ENCODE assay signal across 8 cellular contexts in the genomic region with DNA sequence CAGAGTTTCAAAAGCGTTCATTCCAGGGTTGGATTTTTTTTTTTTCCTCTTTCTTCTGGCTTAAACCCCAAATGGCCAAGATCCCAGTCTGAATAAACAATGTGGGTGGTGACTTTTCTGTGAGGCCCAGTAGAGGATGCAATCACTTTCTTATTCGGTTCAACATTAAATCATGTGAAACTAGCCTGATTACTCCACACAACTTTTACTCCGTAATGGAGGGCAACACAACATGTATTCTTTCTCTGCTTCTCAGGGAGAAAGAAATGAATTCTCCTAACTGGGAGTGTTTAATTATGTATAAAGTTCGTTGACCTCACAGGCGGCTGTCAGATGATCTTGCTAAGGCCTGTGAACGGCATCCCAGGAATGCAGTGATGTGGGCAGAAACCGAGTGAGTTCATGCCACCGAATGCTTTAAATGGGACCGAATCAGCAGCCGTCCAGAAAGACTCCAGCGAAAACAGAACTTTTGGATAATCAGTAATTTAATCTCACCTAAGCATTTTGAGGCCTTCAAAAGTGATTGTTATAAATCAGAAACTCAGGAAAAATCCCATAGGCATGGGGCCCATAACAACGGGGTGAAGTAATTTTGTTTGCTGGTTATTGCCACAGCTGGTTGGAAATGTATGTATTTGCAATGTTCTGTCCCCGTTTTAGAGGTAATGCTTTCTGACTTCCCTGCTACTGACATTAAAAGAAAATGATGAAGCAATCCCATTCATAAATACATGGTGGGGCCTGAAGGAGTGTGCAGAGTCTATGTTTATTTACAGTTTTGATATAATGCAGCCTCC.
DNase-seq lines count a peak whose midpoint lies in the region; ATAC-seq and TF ChIP-seq lines count a peak whose summit lies in the region.

No MANE protein-coding gene starts in this region.

- H3K4me2 ChIP-seq in smooth muscle cell: peak overlapping the region; percentile 79

- H3K36me3 ChIP-seq in brain microvascular endothelial cell (replicated peaks) (no peaks in the 10 kb centered on the region), smooth muscle cell (ENCODE audit: low read depth) (no peaks in the 10 kb centered on the region), BE2C (no peaks in the 10 kb centered on the region)
- H3K36me3 ChIP-seq in CD8-positive, alpha-beta T cell (ENCODE audit: insufficient read depth, low read length): peaks cover 6% of the 10 kb centered on the region

- no peaks in the 10 kb centered on the region for H3K27me3 ChIP-seq in brain microvascular endothelial cell (replicated peaks)
- no peaks in the 10 kb centered on the region for H3K27me3 ChIP-seq in smooth muscle cell (ENCODE audit: low read depth)
- no peaks in the 10 kb centered on the region for H3K27me3 ChIP-seq in BE2C
- H3K27me3 ChIP-seq in CD8-positive, alpha-beta T cell (ENCODE audit: insufficient read depth, low read length): no peaks in the 10 kb centered on the region

- ATAC-seq in GM19397 (IDR thresholded peaks at IDR 0.05; ENCODE audit: unreplicated experiment): no peak
- no peak for ATAC-seq in CD8-positive, alpha-beta T cell

- H3K9me3 ChIP-seq in smooth muscle cell (replicated peaks; ENCODE audit: low read depth) (no peaks in the 10 kb centered on the region), BE2C (no peaks in the 10 kb centered on the region)
- no peaks in the 10 kb centered on the region for H3K9me3 ChIP-seq in CD8-positive, alpha-beta T cell (ENCODE audit: low read length)

- intact Hi-C loops in CD8-positive, alpha-beta T cell (cut with DNase I, micrococcal nuclease): loop anchor here in 1 of 2 experiments (2.0 kb wide), 1 partner anchor 13 kb away; no protein-coding TSS in a partner anchor

- peak overlapping the region; percentile 68 for H3K9ac ChIP-seq in smooth muscle cell (ENCODE audit: low read depth)

- H3K4me1 Mint-ChIP-seq in CD8-positive, alpha-beta T cell (ENCODE audit: low read depth): peaks cover 53% of the 10 kb centered on the region

- POLR2A ChIA-PET in GM10248 (lab: Yijun Ruan, JAX): no interaction called here
- POLR2A ChIA-PET in CD8-positive, alpha-beta T cell (lab: Charles Lee): no interaction called here

- H2AFZ ChIP-seq in smooth muscle cell (ENCODE audit: low read depth): peak overlapping the region; percentile 74

- 7% methylated on average over 13 of the region's 13 CpGs for WGBS in smooth muscle cell (ENCODE audit: low lambda C conversion rate)

- H4K20me1 ChIP-seq in smooth muscle cell (ENCODE audit: low read depth): no peaks in the 10 kb centered on the region

- peak overlapping the region; percentile 87 for H3K27ac ChIP-seq in brain microvascular endothelial cell
- peak overlapping the region; percentile 91 for H3K27ac ChIP-seq in smooth muscle cell (ENCODE audit: low read depth)
- no peak overlapping the region for H3K27ac ChIP-seq in CD8-positive, alpha-beta T cell (ENCODE audit: low read depth, low read length)

- H3K4me3 Mint-ChIP-seq in CD8-positive, alpha-beta T cell: no peak overlapping the region

- in situ Hi-C loops in brain microvascular endothelial cell (cut with HindIII; ENCODE audit: low pct_ligation_motif_present, low sequenced_read_pairs): no loop called here

- no peaks in the 10 kb centered on the region for H3K27me3 Mint-ChIP-seq in CD8-positive, alpha-beta T cell (ENCODE audit: low read depth)

- peaks cover 18% of the 10 kb centered on the region for H3K4me1 ChIP-seq in smooth muscle cell (ENCODE audit: low read depth)
- H3K4me1 ChIP-seq in BE2C: no peaks in the 10 kb centered on the region
- peaks cover 22% of the 10 kb centered on the region for H3K4me1 ChIP-seq in CD8-positive, alpha-beta T cell (ENCODE audit: insufficient read depth, low read length)

- DNase-seq in HK-2 (ENCODE audit: unreplicated experiment) (peak; percentile 75), brain microvascular endothelial cell (peak; percentile 88), iPS-NIHi11 (ENCODE audit: low spot score) (peak; percentile 75), smooth muscle cell (lab: John Stamatoyannopoulos, UW; ENCODE audit: unreplicated experiment) (no peak), GM10248 (ENCODE audit: extremely low spot score) (no peak), BE2C (no peak)
- DNase-seq in CD8-positive, alpha-beta T cell: no peak

- H3K27ac Mint-ChIP-seq in CD8-positive, alpha-beta T cell: no peak overlapping the region

- CTCF ChIA-PET in GM10248 (lab: Yijun Ruan, JAX): interaction anchor here (0.6 to 1.8 kb wide), 4 partner anchors 12 to 779 kb away, joined by 3 to 4 read pairs (median 4); no protein-coding TSS in a partner anchor
- CTCF ChIA-PET in CD8-positive, alpha-beta T cell (lab: Charles Lee): interaction anchor here (1.4 kb wide), 1 partner anchor 80 kb away, joined by 5 read pairs; no protein-coding TSS in a partner anchor

- peaks cover 51% of the 10 kb centered on the region for H3K36me3 Mint-ChIP-seq in CD8-positive, alpha-beta T cell

- no peaks in the 10 kb centered on the region for H3K79me2 ChIP-seq in smooth muscle cell (ENCODE audit: low read depth)

- H3K4me3 ChIP-seq in brain microvascular endothelial cell (ENCODE audit: low read depth, low read length): peak overlapping the region; percentile 18
- peak overlapping the region; percentile 30 for H3K4me3 ChIP-seq in smooth muscle cell
- H3K4me3 ChIP-seq in BE2C (ENCODE audit: low read depth, low read length): no peak overlapping the region
- no peak overlapping the region for H3K4me3 ChIP-seq in CD8-positive, alpha-beta T cell (ENCODE audit: low read depth, low read length)

- TF ChIP-seq CTCF in brain microvascular endothelial cell (IDR thresholded peaks at IDR 0.05; ENCODE audit: low read depth, low read length, missing control alignments) (no peak), smooth muscle cell (IDR thresholded peaks at IDR 0.05; ENCODE audit: borderline replicate concordance, insufficient read depth, poor library complexity, severe bottlenecking) (no peak), GM10248 (IDR thresholded peaks at IDR 0.05; ENCODE audit: control extremely low read depth, extremely low read depth, low read depth, missing control alignments) (no peak), BE2C (IDR thresholded peaks at IDR 0.05; ENCODE audit: low read depth, low read length) (no peak)
- TF ChIP-seq CTCF in CD8-positive, alpha-beta T cell (IDR thresholded peaks at IDR 0.05): no peak

- peaks cover 4% of the 10 kb centered on the region for H3K9me3 Mint-ChIP-seq in CD8-positive, alpha-beta T cell

- peaks cover 10% of the 10 kb centered on the region for H3F3A ChIP-seq in smooth muscle cell (ENCODE audit: low read depth)

Comparison
In these comparisons a context has a peak if more than half of its experiments do, and no peak if none do; other contexts are left out.
1. DNase-seq: peak in HK-2 (single experiment), brain microvascular endothelial cell (single experiment) and iPS-NIHi11 (single experiment); none in smooth muscle cell (single experiment), GM10248 (single experiment), BE2C (single experiment) and CD8-positive, alpha-beta T cell (0 of 7).
2. H3K4me3 ChIP-seq: peak in brain microvascular endothelial cell (single experiment) and smooth muscle cell (single experiment); none in BE2C (single experiment) and CD8-positive, alpha-beta T cell (single experiment).